12 cellular contexts compared by ENCODE assay signal in genomic region chr17:45309400-45309799, GRCh38. TPM values are rescaled to one million over a fixed set of nuclear protein-coding genes. Genes with fewer than 3 reads are reported as not detected.
A peak's percentile ranks its signal among the peaks of the same experiment; 100 is the strongest.
DNase-seq lines count a peak whose midpoint lies in the region; ATAC-seq and TF ChIP-seq lines count a peak whose summit lies in the region.
"Had no signal": no experiment of that assay in that cellular context is flagged by ENCODE, and none has a peak within 500 bp of the region (broad histone marks: within the 10 kb centered on the region; RNA-seq: fewer than 3 reads in every experiment).

No MANE protein-coding gene starts in this region.

- peaks cover 96% of the 10 kb centered on the region for H3K4me1 Mint-ChIP-seq in activated T-cell treated with anti-CD3 and anti-CD28 coated beads, Interleukin-2, amount 50 U/mL, for 72 hours (ENCODE audit: low read depth)
- H3K4me1 Mint-ChIP-seq in Calu3 (ENCODE audit: low read depth, unreplicated experiment), result peaks cover 90% of the 10 kb centered on the region

- peak overlapping the region; percentile 74; the same call in 1 of the 2 replicates for H3K27ac ChIP-seq in VCaP
- H3K27ac ChIP-seq in stomach smooth muscle (ENCODE audit: low read length), result peak overlapping the region; percentile 95

- H3K4me3 Mint-ChIP-seq in activated T-cell treated with anti-CD3 and anti-CD28 coated beads, Interleukin-2, amount 50 U/mL, for 72 hours, result peak overlapping the region; percentile 82 to 94
- H3K4me3 Mint-ChIP-seq in Calu3 (ENCODE audit: low read depth, unreplicated experiment), result no peak overlapping the region
- H3K4me3 Mint-ChIP-seq: endodermal cell had no signal

- no peak overlapping the region for H3K4me3 ChIP-seq in stomach smooth muscle (ENCODE audit: low read length in 2 of 2)

- H3K27me3 ChIP-seq in stomach smooth muscle (ENCODE audit: control insufficient read depth in 1 of 2, insufficient read depth in 2 of 2, low read length in 2 of 2), result no peaks in the 10 kb centered on the region

- peaks cover 8 to 9% of the 10 kb centered on the region in 2 donors for H3K36me3 ChIP-seq in stomach smooth muscle (ENCODE audit: control insufficient read depth in 2 of 2, insufficient read depth in 2 of 2, low read length in 2 of 2)

- BruUV-seq in Calu3 (replicated peaks; lab: Mats Ljungman, UMichigan), result no TSS peak

- peak overlapping the region; percentile 100 for H3K27ac Mint-ChIP-seq in activated T-cell treated with anti-CD3 and anti-CD28 coated beads, Interleukin-2, amount 50 U/mL, for 72 hours
- H3K27ac Mint-ChIP-seq in Calu3 (ENCODE audit: unreplicated experiment), result no peak overlapping the region
- H3K27ac Mint-ChIP-seq: endodermal cell had no signal

- peaks cover 88% of the 10 kb centered on the region for H3K4me1 ChIP-seq in stomach smooth muscle (ENCODE audit: control insufficient read depth, insufficient read depth, low read length)

- TF ChIP-seq CTCF in VCaP (conservative IDR thresholded peaks at IDR 0.05), result no peak
- TF ChIP-seq CTCF in Calu3 (IDR thresholded peaks at IDR 0.05; ENCODE audit: unreplicated experiment), result no peak

- intact Hi-C loops in left colon (cut with DNase I, micrococcal nuclease) (no loop called here), sciatic nerve (cut with DNase I) (no loop called here), Calu3 (cut with micrococcal nuclease; ENCODE audit: unreplicated experiment) (no loop called here)

- DNase-seq in activated T-cell treated with anti-CD3 and anti-CD28 coated beads, Interleukin-2, amount 50 U/mL, for 72 hours, result no peak
- no peak for DNase-seq in activated T-cell treated with anti-CD3 and anti-CD28 coated beads, Interleukin-2, amount 50 U/mL, for 1 hour
- DNase-seq in left colon, result no peak
- no peak for DNase-seq in sciatic nerve (ENCODE audit: low spot score)
- no peak for DNase-seq in Calu3
- DNase-seq: endodermal cell; NCI-H2171 treated with DMSO at 0.1 percent for 48 hours; stimulated activated CD4-positive, alpha-beta T cell treated with anti-CD3 and anti-CD28 coated beads, Interleukin-12 subunit alpha, Interleukin-12 subunit beta, amount 100 ng/mL, for 4 hours had no signal

- no peaks in the 10 kb centered on the region for H3K9me3 ChIP-seq in stomach smooth muscle (ENCODE audit: control insufficient read depth in 2 of 2, low read length in 2 of 2)

- CTCF ChIA-PET in Calu3 (lab: Charles Lee), result interaction anchor here (0.7 to 3.7 kb wide), 4 partner anchors 16 to 60 kb away, joined by 3 to 32 read pairs (median 15); no protein-coding TSS in a partner anchor

- no peaks in the 10 kb centered on the region for H3K27me3 Mint-ChIP-seq in activated T-cell treated with anti-CD3 and anti-CD28 coated beads, Interleukin-2, amount 50 U/mL, for 72 hours (ENCODE audit: low read depth)
- H3K27me3 Mint-ChIP-seq in Calu3 (ENCODE audit: unreplicated experiment), result no peaks in the 10 kb centered on the region

- peaks cover 34 to 65% of the 10 kb centered on the region in 2 donors for H3K36me3 Mint-ChIP-seq in activated T-cell treated with anti-CD3 and anti-CD28 coated beads, Interleukin-2, amount 50 U/mL, for 72 hours (ENCODE audit: insufficient read depth in 2 of 2)
- peaks cover 61% of the 10 kb centered on the region for H3K36me3 Mint-ChIP-seq in Calu3 (ENCODE audit: insufficient read depth, unreplicated experiment)

- no peaks in the 10 kb centered on the region for H3K9me3 Mint-ChIP-seq in activated T-cell treated with anti-CD3 and anti-CD28 coated beads, Interleukin-2, amount 50 U/mL, for 72 hours
- no peaks in the 10 kb centered on the region for H3K9me3 Mint-ChIP-seq in Calu3 (ENCODE audit: low read depth, unreplicated experiment)
- H3K9me3 Mint-ChIP-seq: endodermal cell had no signal

- no peak for ATAC-seq in activated T-cell treated with anti-CD3 and anti-CD28 coated beads, Interleukin-2, amount 50 U/mL, for 72 hours (replicated peaks in 1 of 2)
- ATAC-seq in left colon, result peak; percentile 15
- ATAC-seq in sciatic nerve, result no peak
- no peak for ATAC-seq in GM19463 (IDR thresholded peaks at IDR 0.05; ENCODE audit: unreplicated experiment)

- no peak overlapping the region for H3K9ac ChIP-seq in stomach smooth muscle (ENCODE audit: low read length in 2 of 2)

RNA-seq across cellular contexts. Expression of gene MAP3K14, which starts 7.4 kb away (rescaled TPM):
- total RNA-seq in activated T-cell treated with anti-CD3 and anti-CD28 coated beads, Interleukin-2, amount 50 U/mL, for 72 hours, result 10 to 100 TPM; 71.8 to 78.0 TPM
- total RNA-seq in left colon (10 to 100 TPM; 13.0 to 13.3 TPM), sciatic nerve (19.1 TPM), Calu3 (2022) (26.7 and 33.2 TPM in 2 replicates)

RNA-seq across cellular contexts. Expression of gene SPATA32, which starts 47.5 kb away (rescaled TPM):
- total RNA-seq in activated T-cell treated with anti-CD3 and anti-CD28 coated beads, Interleukin-2, amount 50 U/mL, for 72 hours, result 1 to 10 TPM; 1.4 to 1.7 TPM
- not detected for total RNA-seq in left colon
- total RNA-seq in sciatic nerve, result not detected
- 0.85 and 0.88 TPM in 2 replicates for total RNA-seq in Calu3 (2022)
- total RNA-seq: M059J had no signal
